In genomic region chr2:85680707-85681353, GRCh38 we compare ENCODE assay signal across 16 cellular contexts. TPM values are rescaled to one million over a fixed set of nuclear protein-coding genes. Genes with fewer than 3 reads are reported as not detected.
A peak's percentile ranks its signal among the peaks of the same experiment; 100 is the strongest.
DNase-seq lines count a peak whose midpoint lies in the region; ATAC-seq, FAIRE-seq and TF ChIP-seq lines count a peak whose summit lies in the region.
"Had no signal": no experiment of that assay in that cellular context is flagged by ENCODE, and none has a peak within 500 bp of the region (broad histone marks: within the 10 kb centered on the region; RNA-seq: fewer than 3 reads in every experiment).

No MANE protein-coding gene starts in this region.

- H3K4me1 ChIP-seq in endodermal cell (ENCODE audit: control insufficient read depth, insufficient read depth, low read length) (no peaks in the 10 kb centered on the region), small intestine (ENCODE audit: control insufficient read depth in 2 of 2, insufficient read depth in 1 of 2, low read depth in 1 of 2, low read length in 1 of 2) (no peaks in the 10 kb centered on the region)

- no peaks in the 10 kb centered on the region for H3K36me3 Mint-ChIP-seq in endodermal cell (ENCODE audit: low read depth)

- H3K4me3 ChIP-seq in endodermal cell (ENCODE audit: low read length) (no peak overlapping the region), small intestine (ENCODE audit: low read depth in 1 of 2, low read length in 2 of 2) (no peak overlapping the region)
- H3K4me3 ChIP-seq: SK-N-MC had no signal

- no peaks in the 10 kb centered on the region for H3K9me3 Mint-ChIP-seq in endodermal cell

- H3K9me3 ChIP-seq in endodermal cell (ENCODE audit: control insufficient read depth, low read length) (no peaks in the 10 kb centered on the region), small intestine (ENCODE audit: control insufficient read depth, low read depth) (no peaks in the 10 kb centered on the region)
- H3K9me3 ChIP-seq: neutrophil had no signal

- no peak overlapping the region for H3K27ac ChIP-seq in endodermal cell (ENCODE audit: low read depth, low read length)
- H3K27ac ChIP-seq in substantia nigra (ENCODE audit: low read depth, low read length, poor library complexity, severe bottlenecking) = peak overlapping the region; percentile 82
- H3K27ac ChIP-seq in small intestine (ENCODE audit: low read depth in 1 of 2, low read length in 1 of 2) = no peak overlapping the region
- H3K27ac ChIP-seq: C4-2B, neutrophil, SK-N-MC had no signal

- no peak overlapping the region for H3K9ac ChIP-seq in endodermal cell (ENCODE audit: extremely low read depth, low read length, poor library complexity, severe bottlenecking)

- TF ChIP-seq CTCF in endodermal cell (conservative IDR thresholded peaks at IDR 0.05) = no peak

- WGBS in endodermal cell (ENCODE audit: insufficient coverage in 1 of 2, insufficient read length in 1 of 2), 2 experiments = 100% methylated on average over 2 of the region's 2 CpGs; no CpG with 5 or more reads in 1 of the 2 experiments
- WGBS in small intestine, 3 donors = 75 to 79% (median 77%) methylated on average over 2 of the region's 2 CpGs

- H3K27me3 Mint-ChIP-seq in endodermal cell (ENCODE audit: insufficient read depth) = peaks cover 15% of the 10 kb centered on the region

- FAIRE-seq in small intestine (lab: Jason Lieb, UNC) = no peak
- FAIRE-seq: H1 had no signal

- H3K27me3 ChIP-seq in endodermal cell (ENCODE audit: control insufficient read depth, insufficient read depth, low read length, poor library complexity, severe bottlenecking) (peaks cover 15% of the 10 kb centered on the region), small intestine (ENCODE audit: control insufficient read depth in 2 of 2, insufficient read depth in 2 of 2, low read length in 2 of 2) (no peaks in the 10 kb centered on the region)
- H3K27me3 ChIP-seq: neutrophil had no signal

- H3K4me1 Mint-ChIP-seq in endodermal cell = no peaks in the 10 kb centered on the region

- no peak overlapping the region for H3K4me3 Mint-ChIP-seq in endodermal cell

- no peak overlapping the region for H3K27ac Mint-ChIP-seq in endodermal cell

- no peak for ATAC-seq in GM18873 (IDR thresholded peaks at IDR 0.05; ENCODE audit: low FRiP score, unreplicated experiment)

- H3K36me3 ChIP-seq in endodermal cell (ENCODE audit: control insufficient read depth, insufficient read depth, low read length) (no peaks in the 10 kb centered on the region), small intestine (ENCODE audit: control insufficient read depth in 2 of 2, insufficient read depth in 2 of 2, low read length in 2 of 2) (no peaks in the 10 kb centered on the region)
- H3K36me3 ChIP-seq: neutrophil had no signal

- peak; percentile 54 for DNase-seq in activated effector memory CD4-positive, alpha-beta T cell treated with anti-CD3 and anti-CD28 coated beads, Interleukin-2, amount 50 U/mL, for 16 hours
- no peak for DNase-seq in activated effector memory CD4-positive, alpha-beta T cell treated with Interleukin-2 at 50 U/mL for 16 hours
- DNase-seq in NCI-H69 (lab: John Stamatoyannopoulos, UW) = peak; percentile 85
- DNase-seq in endodermal cell = peak; percentile 36
- peak in 9 of 49 donors; percentile 6 to 50 (median 23) for DNase-seq in substantia nigra (lab: John Stamatoyannopoulos, UW)
- DNase-seq in DMS53 (lab: John Stamatoyannopoulos, UW) = no peak
- DNase-seq in small intestine = no peak
- DNase-seq: Karpas-422, NCI-H774 had no signal

RNA-seq across cellular contexts. Expression of gene SFTPB, which starts 12.8 kb away (rescaled TPM):
- not detected for total RNA-seq in endodermal cell
- not detected for polyA plus RNA-seq in endodermal cell (2013, experiment 1 of 2)
- not detected for polyA plus RNA-seq in endodermal cell (2013, experiment 2 of 2)
- polyA plus RNA-seq in small intestine = 10 to 100 TPM in 2 of 3 donors, under 1 TPM in 1; 0.58 to 34.9 (median 11.3) TPM
- total RNA-seq: activated CD8-positive, alpha-beta memory T cell treated with anti-CD3 and anti-CD28 coated beads for 36 hours; epithelial cell of proximal tubule; H1 had no signal
- polyA plus RNA-seq: H1 had no signal

RNA-seq across cellular contexts. Expression of gene GNLY, which starts 13.3 kb away (rescaled TPM):
- not detected for total RNA-seq in endodermal cell
- polyA plus RNA-seq in endodermal cell (2013, experiment 1 of 2) = 0.39 TPM
- 0.66 TPM for polyA plus RNA-seq in endodermal cell (2013, experiment 2 of 2)
- polyA plus RNA-seq in small intestine = 1 to 10 TPM in 2 of 3 donors, not detected in 1; 1.4 to 2.1 TPM
- total RNA-seq: epithelial cell of proximal tubule, H1 had no signal

Comparison
In these comparisons a context has a peak if more than half of its experiments do, and no peak if none do; other contexts are left out.
1. DNase-seq: peak in activated effector memory CD4-positive, alpha-beta T cell treated with anti-CD3 and anti-CD28 coated beads, Interleukin-2, amount 50 U/mL, for 16 hours (single experiment), NCI-H69 (single experiment) and endodermal cell (single experiment); none in activated effector memory CD4-positive, alpha-beta T cell treated with Interleukin-2 at 50 U/mL for 16 hours (single experiment), DMS53 (single experiment) and small intestine (single experiment).